In genomic region chr20:37542281-37542680, GRCh38 we compare ENCODE assay signal across 1 cellular context.
TF ChIP-seq lines count a peak whose summit lies in the region.

No MANE protein-coding gene starts in this region.

TF ChIP-seq in K562, 482 proteins besides CTCF, POLR2A, EP300 and RAD21 (continued from another document):
- TF ChIP-seq, protein P1, sequence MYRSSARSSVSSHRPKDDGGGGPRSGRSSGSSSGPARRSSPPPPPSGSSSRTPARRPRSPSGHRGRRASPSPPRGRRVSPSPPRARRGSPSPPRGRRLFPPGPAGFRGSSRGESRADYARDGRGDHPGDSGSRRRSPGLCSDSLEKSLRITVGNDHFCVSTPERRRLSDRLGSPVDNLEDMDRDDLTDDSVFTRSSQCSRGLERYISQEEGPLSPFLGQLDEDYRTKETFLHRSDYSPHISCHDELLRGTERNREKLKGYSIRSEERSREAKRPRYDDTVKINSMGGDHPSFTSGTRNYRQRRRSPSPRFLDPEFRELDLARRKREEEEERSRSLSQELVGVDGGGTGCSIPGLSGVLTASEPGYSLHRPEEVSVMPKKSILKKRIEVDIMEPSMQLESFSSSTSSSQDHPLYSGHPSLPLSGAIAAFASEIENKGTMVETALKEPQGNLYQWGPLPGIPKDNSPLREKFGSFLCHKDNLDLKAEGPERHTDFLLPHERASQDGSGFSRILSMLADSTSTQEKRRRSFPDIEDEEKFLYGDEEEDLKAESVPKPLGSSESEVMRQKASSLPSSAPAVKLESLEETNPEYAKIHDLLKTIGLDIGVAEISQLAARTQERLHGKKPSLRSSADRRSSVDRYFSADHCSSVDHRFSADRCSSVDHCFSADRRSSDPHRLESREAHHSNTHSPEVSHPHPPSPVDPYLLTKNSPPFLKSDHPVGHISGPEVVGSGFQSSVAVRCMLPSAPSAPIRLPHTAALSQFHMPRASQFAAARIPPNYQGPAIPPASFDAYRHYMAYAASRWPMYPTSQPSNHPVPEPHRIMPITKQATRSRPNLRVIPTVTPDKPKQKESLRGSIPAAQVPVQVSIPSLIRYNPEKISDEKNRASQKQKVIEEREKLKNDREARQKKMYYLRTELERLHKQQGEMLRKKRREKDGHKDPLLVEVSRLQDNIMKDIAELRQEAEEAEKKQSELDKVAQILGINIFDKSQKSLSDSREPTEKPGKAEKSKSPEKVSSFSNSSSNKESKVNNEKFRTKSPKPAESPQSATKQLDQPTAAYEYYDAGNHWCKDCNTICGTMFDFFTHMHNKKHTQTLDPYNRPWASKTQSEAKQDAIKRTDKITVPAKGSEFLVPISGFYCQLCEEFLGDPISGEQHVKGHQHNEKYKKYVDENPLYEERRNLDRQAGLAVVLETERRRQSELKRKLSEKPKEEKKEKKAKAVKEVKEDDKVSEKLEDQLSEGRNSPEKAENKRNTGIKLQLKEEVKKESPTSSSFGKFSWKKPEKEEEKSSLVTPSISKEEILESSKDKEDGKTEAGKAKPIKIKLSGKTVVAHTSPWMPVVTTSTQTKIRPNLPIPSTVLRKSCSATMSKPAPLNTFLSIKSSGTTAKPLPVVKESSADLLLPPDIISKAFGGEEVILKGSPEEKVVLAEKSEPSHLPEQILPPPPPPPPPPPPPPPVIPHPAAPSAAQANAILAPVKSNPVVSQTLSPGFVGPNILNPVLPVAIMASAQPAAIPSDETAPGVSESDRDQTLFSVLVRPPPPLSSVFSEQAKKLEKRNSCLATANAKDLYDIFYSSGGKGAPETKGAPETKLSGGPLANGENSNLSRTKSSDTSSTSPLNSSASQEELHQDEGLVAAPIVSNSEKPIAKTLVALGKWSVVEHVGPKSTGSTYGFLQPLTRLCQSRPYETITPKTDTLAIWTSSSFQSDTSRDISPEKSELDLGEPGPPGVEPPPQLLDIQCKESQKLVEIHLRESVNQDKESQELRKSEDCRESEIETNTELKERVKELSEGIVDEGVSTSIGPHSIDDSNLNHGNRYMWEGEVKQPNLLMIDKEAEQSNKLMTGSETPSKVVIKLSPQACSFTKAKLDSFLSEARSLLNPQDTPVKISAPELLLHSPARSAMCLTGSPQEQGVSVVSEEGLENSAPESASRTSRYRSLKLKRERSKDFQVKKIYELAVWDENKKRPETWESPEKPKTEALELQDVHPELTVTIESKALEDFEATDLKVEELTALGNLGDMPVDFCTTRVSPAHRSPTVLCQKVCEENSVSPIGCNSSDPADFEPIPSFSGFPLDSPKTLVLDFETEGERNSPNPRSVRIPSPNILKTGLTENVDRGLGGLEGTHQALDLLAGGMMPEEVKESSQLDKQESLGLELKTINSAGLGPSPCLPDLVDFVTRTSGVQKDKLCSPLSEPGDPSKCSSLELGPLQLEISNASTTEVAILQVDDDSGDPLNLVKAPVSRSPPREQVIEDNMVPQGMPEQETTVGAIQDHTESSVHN (IDR thresholded peaks at IDR 0.05; ENCODE audit: borderline replicate concordance in 1 of 2, low read depth in 1 of 2), result no peak
- TF ChIP-seq E4F1 (CRISPR knock-in tag; IDR thresholded peaks at IDR 0.05; ENCODE audit: borderline replicate concordance) (peak; percentile 74; the same call in 1 of the 2 replicates), ZNF347 (CRISPR knock-in tag; IDR thresholded peaks at IDR 0.05; ENCODE audit: low read depth) (no peak), KLF1 (tag; IDR thresholded peaks at IDR 0.05) (no peak), HIVEP1 (CRISPR knock-in tag; IDR thresholded peaks at IDR 0.05) (peak; percentile 96), HNRNPUL1 (IDR thresholded peaks at IDR 0.05; ENCODE audit: low read length) (no peak), FOS (IDR thresholded peaks at IDR 0.05; ENCODE audit: extremely low read depth, insufficient read length) (no peak), RCOR1 (IDR thresholded peaks at IDR 0.05; ENCODE audit: borderline replicate concordance in 1 of 2, low read depth in 2 of 2, low read length in 2 of 2) (no peak), ZBTB33 (CRISPR knock-in tag; IDR thresholded peaks at IDR 0.05) (no peak), SMAD1 (IDR thresholded peaks at IDR 0.05; ENCODE audit: low read depth, low read length, partially characterized antibody) (no peak), ZBTB7A (IDR thresholded peaks at IDR 0.05; ENCODE audit: borderline replicate concordance, control insufficient read depth, low read depth, low read length) (no peak), BRCA1 (IDR thresholded peaks at IDR 0.05) (no peak), BRCA1 (CRISPR knock-in tag; IDR thresholded peaks at IDR 0.05) (no peak), ZNF274 (IDR thresholded peaks at IDR 0.05; ENCODE audit: borderline replicate concordance, low read depth, low read length) (no peak), E2F1 (CRISPR knock-in tag; IDR thresholded peaks at IDR 0.05) (no peak), HINFP (tag; conservative IDR thresholded peaks at IDR 0.05; ENCODE audit: low read depth) (peak; percentile 75), CAMTA2 (CRISPR knock-in tag; conservative IDR thresholded peaks at IDR 0.05) (0 out of 2 replicates have a peak, but pooled peaks have one; percentile 64), BACH1 (tag; IDR thresholded peaks at IDR 0.05) (no peak; the same call in 1 of the 2 replicates), KHSRP (IDR thresholded peaks at IDR 0.05) (no peak), USF2 (CRISPR knock-in tag; IDR thresholded peaks at IDR 0.05) (no peak), ILF3 (IDR thresholded peaks at IDR 0.05; ENCODE audit: borderline replicate concordance) (no peak), WHSC1 (IDR thresholded peaks at IDR 0.05; ENCODE audit: low read length) (no peak), GTF2E2 (tag; IDR thresholded peaks at IDR 0.05) (no peak)
- TF ChIP-seq, protein P2, sequence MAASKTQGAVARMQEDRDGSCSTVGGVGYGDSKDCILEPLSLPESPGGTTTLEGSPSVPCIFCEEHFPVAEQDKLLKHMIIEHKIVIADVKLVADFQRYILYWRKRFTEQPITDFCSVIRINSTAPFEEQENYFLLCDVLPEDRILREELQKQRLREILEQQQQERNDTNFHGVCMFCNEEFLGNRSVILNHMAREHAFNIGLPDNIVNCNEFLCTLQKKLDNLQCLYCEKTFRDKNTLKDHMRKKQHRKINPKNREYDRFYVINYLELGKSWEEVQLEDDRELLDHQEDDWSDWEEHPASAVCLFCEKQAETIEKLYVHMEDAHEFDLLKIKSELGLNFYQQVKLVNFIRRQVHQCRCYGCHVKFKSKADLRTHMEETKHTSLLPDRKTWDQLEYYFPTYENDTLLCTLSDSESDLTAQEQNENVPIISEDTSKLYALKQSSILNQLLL (CRISPR knock-in tag; IDR thresholded peaks at IDR 0.05; ENCODE audit: borderline replicate concordance), result no peak
- TF ChIP-seq, protein P3, sequence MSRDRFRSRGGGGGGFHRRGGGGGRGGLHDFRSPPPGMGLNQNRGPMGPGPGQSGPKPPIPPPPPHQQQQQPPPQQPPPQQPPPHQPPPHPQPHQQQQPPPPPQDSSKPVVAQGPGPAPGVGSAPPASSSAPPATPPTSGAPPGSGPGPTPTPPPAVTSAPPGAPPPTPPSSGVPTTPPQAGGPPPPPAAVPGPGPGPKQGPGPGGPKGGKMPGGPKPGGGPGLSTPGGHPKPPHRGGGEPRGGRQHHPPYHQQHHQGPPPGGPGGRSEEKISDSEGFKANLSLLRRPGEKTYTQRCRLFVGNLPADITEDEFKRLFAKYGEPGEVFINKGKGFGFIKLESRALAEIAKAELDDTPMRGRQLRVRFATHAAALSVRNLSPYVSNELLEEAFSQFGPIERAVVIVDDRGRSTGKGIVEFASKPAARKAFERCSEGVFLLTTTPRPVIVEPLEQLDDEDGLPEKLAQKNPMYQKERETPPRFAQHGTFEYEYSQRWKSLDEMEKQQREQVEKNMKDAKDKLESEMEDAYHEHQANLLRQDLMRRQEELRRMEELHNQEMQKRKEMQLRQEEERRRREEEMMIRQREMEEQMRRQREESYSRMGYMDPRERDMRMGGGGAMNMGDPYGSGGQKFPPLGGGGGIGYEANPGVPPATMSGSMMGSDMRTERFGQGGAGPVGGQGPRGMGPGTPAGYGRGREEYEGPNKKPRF (IDR thresholded peaks at IDR 0.05; ENCODE audit: low read depth, low read length), result no peak
- TF ChIP-seq, protein P4, sequence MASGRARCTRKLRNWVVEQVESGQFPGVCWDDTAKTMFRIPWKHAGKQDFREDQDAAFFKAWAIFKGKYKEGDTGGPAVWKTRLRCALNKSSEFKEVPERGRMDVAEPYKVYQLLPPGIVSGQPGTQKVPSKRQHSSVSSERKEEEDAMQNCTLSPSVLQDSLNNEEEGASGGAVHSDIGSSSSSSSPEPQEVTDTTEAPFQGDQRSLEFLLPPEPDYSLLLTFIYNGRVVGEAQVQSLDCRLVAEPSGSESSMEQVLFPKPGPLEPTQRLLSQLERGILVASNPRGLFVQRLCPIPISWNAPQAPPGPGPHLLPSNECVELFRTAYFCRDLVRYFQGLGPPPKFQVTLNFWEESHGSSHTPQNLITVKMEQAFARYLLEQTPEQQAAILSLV (tag; IDR thresholded peaks at IDR 0.05), result no peak
- TF ChIP-seq, protein P5, sequence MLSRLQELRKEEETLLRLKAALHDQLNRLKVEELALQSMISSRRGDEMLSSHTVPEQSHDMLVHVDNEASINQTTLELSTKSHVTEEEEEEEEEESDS (CRISPR knock-in tag; IDR thresholded peaks at IDR 0.05), result no peak
TF ChIP-seq in K562: peak in this region for 83.
